Comparison of ENCODE assay signal across 16 cellular contexts in the genomic region with DNA sequence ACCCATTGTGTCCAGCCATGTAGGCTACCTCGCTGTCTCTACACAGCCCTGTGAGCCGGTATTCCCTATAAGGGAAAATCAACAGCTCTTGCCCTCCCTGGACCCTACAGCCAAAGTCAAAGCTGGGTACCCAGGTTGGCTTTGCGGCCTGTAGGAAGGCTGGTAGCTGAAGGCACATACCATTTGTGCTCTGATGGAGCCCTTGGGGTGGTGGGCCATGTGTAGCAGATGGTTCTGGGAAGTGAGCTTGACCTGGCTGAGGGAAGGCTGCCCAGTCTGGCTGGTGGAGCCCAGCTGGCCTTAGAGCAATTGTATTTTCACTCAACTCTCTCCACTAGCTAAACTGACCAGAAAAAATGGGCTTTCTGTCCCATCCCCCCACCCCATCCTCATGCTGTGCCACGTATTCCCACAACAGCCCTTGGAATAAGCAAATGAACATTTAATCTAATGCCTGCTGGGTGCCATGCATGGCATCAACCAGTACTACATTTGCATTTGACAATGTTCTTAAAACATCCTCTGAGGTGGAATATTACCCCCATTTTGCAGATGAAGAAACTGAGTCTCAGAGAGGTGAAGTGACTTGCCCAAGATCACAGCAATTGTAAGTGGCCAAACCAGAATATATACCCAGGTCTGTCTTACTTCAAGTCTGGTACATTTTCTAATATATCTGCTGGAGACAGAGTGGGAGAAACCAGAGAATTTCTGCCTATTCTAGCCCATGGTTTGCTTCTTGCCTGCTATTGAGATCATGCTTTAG. TPM values are rescaled to one million over a fixed set of nuclear protein-coding genes. Genes with fewer than 3 reads are reported as not detected.
DNase-seq lines count a peak whose midpoint lies in the region; ATAC-seq and TF ChIP-seq lines count a peak whose summit lies in the region.
"Had no signal": no experiment of that assay in that cellular context is flagged by ENCODE, and none has a peak within 500 bp of the region (broad histone marks: within the 10 kb centered on the region; RNA-seq: fewer than 3 reads in every experiment).

No MANE protein-coding gene starts in this region.

- no peak for DNase-seq in CD8-positive, alpha-beta memory T cell
- DNase-seq in cerebellum (ENCODE audit: low spot score) (peak; percentile 68), left ventricle myocardium inferior (no peak), H4 (ENCODE audit: low spot score) (no peak), vagina (ENCODE audit: extremely low spot score in 2 of 2) (no peak)
- DNase-seq: activated T-cell treated with anti-CD3 and anti-CD28 coated beads, Interleukin-2, amount 50 U/mL, for 4 hours; mucosa of descending colon; MV-4-11; NCI-H2227 treated with DMSO at 0.1 percent for 48 hours; stimulated activated CD4-positive, alpha-beta T cell treated with anti-CD3 and anti-CD28 coated beads, Interleukin-1b, Interleukin-23, amount 100 ng/mL, for 48 hours; uterus had no signal

- H3K36me3 ChIP-seq in CD8-positive, alpha-beta memory T cell (ENCODE audit: insufficient read depth, low read length), result no peaks in the 10 kb centered on the region
- no peaks in the 10 kb centered on the region for H3K36me3 ChIP-seq in neural cell (ENCODE audit: insufficient read depth, low read length)
- H3K36me3 ChIP-seq in left ventricle myocardium inferior, result no peaks in the 10 kb centered on the region
- H3K36me3 ChIP-seq in vagina, result no peaks in the 10 kb centered on the region
- H3K36me3 ChIP-seq: uterus had no signal

- H2AFZ ChIP-seq in neural cell (ENCODE audit: low read depth, low read length), result no peak overlapping the region

- no peak for TF ChIP-seq RAD21 in neural cell (conservative IDR thresholded peaks at IDR 0.05)

- peaks cover 38% of the 10 kb centered on the region for H3K79me2 ChIP-seq in neural cell (replicated peaks; ENCODE audit: insufficient read depth, low read length)

- peak overlapping the region; percentile 87 for H3K4me2 ChIP-seq in neural cell (ENCODE audit: low read length)

- H3K9ac ChIP-seq in neural cell (ENCODE audit: low read length), result peak overlapping the region; percentile 96

- H3F3A ChIP-seq in neural cell (ENCODE audit: insufficient read depth, low read length, poor library complexity, severe bottlenecking), result no peaks in the 10 kb centered on the region

- peaks cover 37 to 40% of the 10 kb centered on the region in 2 donors for H3K27me3 Mint-ChIP-seq in CD8-positive, alpha-beta memory T cell
- H3K27me3 Mint-ChIP-seq in IgD-negative memory B cell, result peaks cover 24% of the 10 kb centered on the region

- peaks cover 17% of the 10 kb centered on the region for H4K20me1 ChIP-seq in neural cell (ENCODE audit: insufficient read depth)

- no peaks in the 10 kb centered on the region for H3K9me3 Mint-ChIP-seq in CD8-positive, alpha-beta memory T cell
- H3K9me3 Mint-ChIP-seq in IgD-negative memory B cell, result no peaks in the 10 kb centered on the region
- H3K9me3 Mint-ChIP-seq: activated T-cell treated with anti-CD3 and anti-CD28 coated beads, Interleukin-2, amount 50 U/mL, for 4 hours had no signal

- peaks cover 0 to 1% (median 0%) of the 10 kb centered on the region in 3 donors for H3K36me3 Mint-ChIP-seq in CD8-positive, alpha-beta memory T cell
- no peaks in the 10 kb centered on the region for H3K36me3 Mint-ChIP-seq in IgD-negative memory B cell

- H3K27ac ChIP-seq in CD8-positive, alpha-beta memory T cell (ENCODE audit: low read depth, low read length), result no peak overlapping the region
- H3K27ac ChIP-seq in neural cell (ENCODE audit: low read length) (peak overlapping the region; percentile 85), left ventricle myocardium inferior (replicated peaks) (no peak overlapping the region), vagina (no peak overlapping the region)
- H3K27ac ChIP-seq: SK-N-MC, uterus, VCaP had no signal

- peak overlapping the region in 1 of 8 donors; percentile 45 for H3K27ac Mint-ChIP-seq in CD8-positive, alpha-beta memory T cell
- H3K27ac Mint-ChIP-seq in IgD-negative memory B cell, result no peak overlapping the region

- peaks cover 17% of the 10 kb centered on the region for H3K27me3 ChIP-seq in CD8-positive, alpha-beta memory T cell (ENCODE audit: insufficient read depth, low read length, poor library complexity, severe bottlenecking)
- no peaks in the 10 kb centered on the region for H3K27me3 ChIP-seq in neural cell (ENCODE audit: insufficient read depth, low read depth, low read length)
- peaks cover 19% of the 10 kb centered on the region for H3K27me3 ChIP-seq in left ventricle myocardium inferior (ENCODE audit: low read depth)
- no peaks in the 10 kb centered on the region for H3K27me3 ChIP-seq in vagina
- H3K27me3 ChIP-seq: uterus had no signal

- ATAC-seq in GM18909 (IDR thresholded peaks at IDR 0.05; ENCODE audit: poor library complexity, unreplicated experiment), result no peak
- ATAC-seq: activated T-cell treated with anti-CD3 and anti-CD28 coated beads, Interleukin-2, amount 50 U/mL, for 4 hours; mucosa of descending colon had no signal

- CTCF ChIA-PET in CD8-positive, alpha-beta memory T cell (lab: Charles Lee), result interaction anchor here (1.1 to 2.1 kb wide), 2 partner anchors 9 to 16 kb away, joined by 3 to 10 read pairs; no protein-coding TSS in a partner anchor

- peaks cover 0 to 13% (median 12%) of the 10 kb centered on the region in 3 donors for H3K4me1 Mint-ChIP-seq in CD8-positive, alpha-beta memory T cell
- peaks cover 0 to 8% (median 0%) of the 10 kb centered on the region in 3 donors for H3K4me1 Mint-ChIP-seq in IgD-negative memory B cell

- no peak for TF ChIP-seq POLR2A in vagina (IDR thresholded peaks at IDR 0.05)

- H3K4me1 ChIP-seq in CD8-positive, alpha-beta memory T cell (ENCODE audit: insufficient read depth, low read length), result no peaks in the 10 kb centered on the region
- H3K4me1 ChIP-seq in left ventricle myocardium inferior (peaks cover 36% of the 10 kb centered on the region), vagina (peaks cover 31% of the 10 kb centered on the region)

- H3K4me3 ChIP-seq in CD8-positive, alpha-beta memory T cell (ENCODE audit: low read length), result no peak overlapping the region
- peak overlapping the region; percentile 96 for H3K4me3 ChIP-seq in neural cell (ENCODE audit: low read length)
- H3K4me3 ChIP-seq in left ventricle myocardium inferior, result no peak overlapping the region
- H3K4me3 ChIP-seq in vagina, result no peak overlapping the region
- H3K4me3 ChIP-seq: mucosa of descending colon, SK-N-MC had no signal

- TF ChIP-seq CTCF in neural cell (IDR thresholded peaks at IDR 0.05; ENCODE audit: poor library complexity, severe bottlenecking), result no peak
- no peak for TF ChIP-seq CTCF in left ventricle myocardium inferior (IDR thresholded peaks at IDR 0.05; ENCODE audit: borderline replicate concordance)
- no peak for TF ChIP-seq CTCF in vagina (IDR thresholded peaks at IDR 0.05)

- POLR2A ChIA-PET in CD8-positive, alpha-beta memory T cell (lab: Charles Lee), result no interaction called here

- H3K9me2 ChIP-seq in neural cell (ENCODE audit: insufficient read depth, low read length), result no peaks in the 10 kb centered on the region

- TF ChIP-seq EP300 in neural cell (conservative IDR thresholded peaks at IDR 0.05; ENCODE audit: poor library complexity, severe bottlenecking), result no peak

- intact Hi-C loops in left ventricle myocardium inferior (cut with micrococcal nuclease) (no loop called here), vagina (cut with DNase I) (loop anchor here (10.0 kb wide), 1 partner anchor 58 kb away; a partner anchor contains a TSS)

- H3K4me3 Mint-ChIP-seq in CD8-positive, alpha-beta memory T cell, result peak overlapping the region; percentile 50 to 88 (median 73)
- H3K4me3 Mint-ChIP-seq in IgD-negative memory B cell, result peak overlapping the region in 3 of 4 donors; percentile 17 to 91 (median 81)

- no peaks in the 10 kb centered on the region for H3K9me3 ChIP-seq in CD8-positive, alpha-beta memory T cell (ENCODE audit: low read length)
- H3K9me3 ChIP-seq in neural cell (ENCODE audit: low read length) (no peaks in the 10 kb centered on the region), left ventricle myocardium inferior (replicated peaks) (no peaks in the 10 kb centered on the region), vagina (no peaks in the 10 kb centered on the region)
- H3K9me3 ChIP-seq: mucosa of descending colon, uterus had no signal

TF ChIP-seq in neural cell, 6 proteins besides CTCF, POLR2A, EP300 and RAD21 (continues in another document):
- no peak for TF ChIP-seq SMC3 (conservative IDR thresholded peaks at IDR 0.05; ENCODE audit: poor library complexity)
- no peak for TF ChIP-seq TAF1 (IDR thresholded peaks at IDR 0.05; ENCODE audit: low read depth)
- TF ChIP-seq POLR2AphosphoS5 (IDR thresholded peaks at IDR 0.05), result no peak
- TF ChIP-seq MXI1 (conservative IDR thresholded peaks at IDR 0.05; ENCODE audit: poor library complexity, severe bottlenecking), result no peak
- no peak for TF ChIP-seq EZH2 (IDR thresholded peaks at IDR 0.05; ENCODE audit: borderline replicate concordance, insufficient read depth, low read length, poor library complexity, severe bottlenecking)

RNA-seq across cellular contexts. Expression of a gene that starts 56.8 kb away (rescaled TPM):
- total RNA-seq in CD8-positive, alpha-beta memory T cell, result 100 to 1,000 TPM; 174 to 192 TPM
- polyA plus RNA-seq in CD8-positive, alpha-beta memory T cell, result 594 TPM
- 312 TPM for polyA plus RNA-seq in IgD-negative memory B cell
- total RNA-seq in cerebellum, result 178 TPM
- polyA plus RNA-seq in neural cell, result 848 and 1,398 TPM in 2 replicates
- 252 and 303 TPM in 2 replicates for polyA minus RNA-seq in neural cell
- 696 TPM for total RNA-seq in left ventricle myocardium inferior
- total RNA-seq in H4 (2014; rRNA removed; shearing (Covaris generic)), result 850 and 1,035 TPM in 2 replicates
- total RNA-seq in vagina, result 534 TPM
